8 cellular contexts compared by ENCODE assay signal in the genomic region with DNA sequence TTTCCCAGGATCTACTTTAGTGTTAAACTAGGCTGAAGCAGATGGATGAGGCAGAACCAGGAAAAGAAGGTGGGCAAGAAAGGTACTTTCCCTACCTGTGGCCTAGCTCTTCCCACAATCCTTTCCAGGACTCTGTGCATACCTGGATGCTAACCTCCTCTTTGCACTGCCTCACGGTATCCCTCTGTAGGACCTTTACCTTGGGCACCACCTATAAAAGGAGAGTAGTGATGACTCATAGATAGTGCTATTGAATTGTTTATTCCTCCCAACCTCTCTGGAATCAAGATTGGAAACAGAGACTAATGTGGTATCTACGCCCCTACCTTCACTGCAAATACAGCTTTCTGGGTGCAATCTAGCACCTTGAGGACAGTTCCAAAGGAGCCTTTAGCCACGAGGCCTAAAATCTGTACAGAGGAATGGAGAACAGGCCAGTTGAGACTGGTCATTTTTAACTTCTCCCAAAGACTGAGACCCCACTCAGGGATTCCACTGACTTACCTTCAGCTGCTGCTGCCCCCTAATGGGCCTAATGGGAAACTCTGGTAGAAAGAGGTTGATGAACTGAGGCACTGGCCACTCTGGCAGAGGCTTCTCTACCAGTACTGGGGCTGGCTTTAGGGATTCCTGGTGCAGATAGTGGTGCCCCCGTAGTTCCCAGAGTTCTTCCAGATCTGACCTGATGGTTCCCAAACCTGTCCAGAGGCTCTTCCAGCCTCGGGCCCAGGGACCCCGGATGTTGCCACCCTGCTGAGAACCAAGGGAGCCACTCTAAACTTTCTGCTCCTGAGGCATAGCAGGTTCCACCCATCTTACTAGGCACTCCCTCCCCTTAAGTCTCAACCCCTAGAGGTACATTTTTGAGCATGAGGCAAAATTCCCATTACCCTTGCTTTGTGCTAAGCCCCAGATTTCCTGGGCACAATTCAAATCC. TPM values are rescaled to one million over a fixed set of nuclear protein-coding genes. Genes with fewer than 3 reads are reported as not detected.
A peak's percentile ranks its signal among the peaks of the same experiment; 100 is the strongest.
DNase-seq lines count a peak whose midpoint lies in the region; ATAC-seq and TF ChIP-seq lines count a peak whose summit lies in the region.

No MANE protein-coding gene starts in this region.

- TF ChIP-seq POLR2A in upper lobe of left lung (IDR thresholded peaks at IDR 0.05) = no peak

- no peak for TF ChIP-seq EP300 in upper lobe of left lung (IDR thresholded peaks at IDR 0.05)

- POLR2A ChIA-PET in HEK293 (lab: Yijun Ruan, JAX) = interaction anchor here (2.0 to 2.1 kb wide), 2 partner anchors 11 to 14 kb away, joined by 6 to 7 read pairs; no protein-coding TSS in a partner anchor
- POLR2A ChIA-PET in activated B cell treated with CpG ODN at 0.5 μM for 24 hours (lab: Charles Lee) = interaction anchor here (0.7 to 1.4 kb wide), 3 partner anchors 14 to 67 kb away, joined by 3 to 6 read pairs (median 5); no protein-coding TSS in a partner anchor

- intact Hi-C loops in activated B cell treated with CpG ODN at 0.5 μM for 24 hours (cut with micrococcal nuclease) = loop anchor here (1.0 to 5.0 kb wide), 4 partner anchors 41 to 119 kb away; a partner anchor contains a TSS
- intact Hi-C loops in dorsolateral prefrontal cortex (cut with DNase I) = loop anchor here in 1 of 2 donors (1.0 to 2.0 kb wide), 2 partner anchors 64 to 118 kb away; no protein-coding TSS in a partner anchor

- no peaks in the 10 kb centered on the region for H3K4me1 ChIP-seq in CD4-positive, CD25-positive, alpha-beta regulatory T cell (ENCODE audit: control insufficient read depth, insufficient read depth, low read length, poor library complexity, severe bottlenecking)
- H3K4me1 ChIP-seq in HEK293 (ENCODE audit: control insufficient read depth, insufficient read depth, low read length) (no peaks in the 10 kb centered on the region), upper lobe of left lung (no peaks in the 10 kb centered on the region)

- CTCF ChIA-PET in HEK293 (lab: Yijun Ruan, JAX) (interaction anchor here (0.6 to 7.3 kb wide), 32 partner anchors 8 to 197 kb away, joined by 3 to 46 read pairs (median 4); a partner anchor contains a TSS), activated B cell treated with CpG ODN at 0.5 μM for 24 hours (lab: Charles Lee) (interaction anchor here (0.7 to 4.7 kb wide), 19 partner anchors 8 to 197 kb away, joined by 3 to 66 read pairs (median 4); a partner anchor contains a TSS)

- H3K27me3 Mint-ChIP-seq in CD4-positive, CD25-positive, alpha-beta regulatory T cell = no peaks in the 10 kb centered on the region
- H3K27me3 Mint-ChIP-seq in activated B cell treated with CpG ODN at 0.5 μM for 24 hours (no peaks in the 10 kb centered on the region), memory B cell (no peaks in the 10 kb centered on the region)

- H3K9me3 ChIP-seq in CD4-positive, CD25-positive, alpha-beta regulatory T cell (ENCODE audit: control insufficient read depth in 2 of 2, low read length in 2 of 2) = no peaks in the 10 kb centered on the region
- no peaks in the 10 kb centered on the region for H3K9me3 ChIP-seq in HEK293 (ENCODE audit: control insufficient read depth, insufficient read depth, low read depth, low read length)
- no peaks in the 10 kb centered on the region for H3K9me3 ChIP-seq in upper lobe of left lung

- peak; percentile 18 to 43 (median 43) for DNase-seq in CD4-positive, CD25-positive, alpha-beta regulatory T cell
- DNase-seq in activated B cell treated with CpG ODN at 0.5 μM for 24 hours (peak; percentile 26), dorsolateral prefrontal cortex (peak in 4 of 10 donors; percentile 20 to 51 (median 32)), memory B cell (ENCODE audit: low spot score in 2 of 2) (peak; percentile 18 to 40), upper lobe of left lung (no peak)

- no peak overlapping the region for H3K27ac ChIP-seq in CD4-positive, CD25-positive, alpha-beta regulatory T cell (ENCODE audit: insufficient read depth, low read length, poor library complexity, severe bottlenecking)
- H3K27ac ChIP-seq in HEK293 (ENCODE audit: extremely low read depth, low read depth, low read length) (peak overlapping the region; percentile 13; the same call in 1 of the 2 replicates), dorsolateral prefrontal cortex (peak overlapping the region in 53 of 59 donors; percentile 29 to 98 (median 80)), upper lobe of left lung (no peak overlapping the region)

- peak; percentile 28; the same call in 1 of the 2 replicates for TF ChIP-seq CTCF in HEK293 (tag by site-specific recombination; IDR thresholded peaks at IDR 0.05)
- no peak for TF ChIP-seq CTCF in activated B cell treated with CpG ODN at 0.5 μM for 24 hours (IDR thresholded peaks at IDR 0.05)
- peak; percentile 31 to 83 (median 68) for TF ChIP-seq CTCF in dorsolateral prefrontal cortex (IDR thresholded peaks at IDR 0.05 in 54 of 56, conservative IDR thresholded peaks at IDR 0.05 in 2 of 56; ENCODE audit: low read depth in 1 of 56, partially characterized antibody in 56 of 56)
- peak; percentile 26 to 48 (median 44) for TF ChIP-seq CTCF in upper lobe of left lung (IDR thresholded peaks at IDR 0.05)

- WGBS in upper lobe of left lung, 2 donors = 82 to 83% methylated on average over 3 to 6 of the region's 6 CpGs

- H3K4me3 Mint-ChIP-seq in CD4-positive, CD25-positive, alpha-beta regulatory T cell = no peak overlapping the region
- H3K4me3 Mint-ChIP-seq in activated B cell treated with CpG ODN at 0.5 μM for 24 hours (no peak overlapping the region), memory B cell (no peak overlapping the region)

- peaks cover 35% of the 10 kb centered on the region for H3K36me3 Mint-ChIP-seq in CD4-positive, CD25-positive, alpha-beta regulatory T cell
- H3K36me3 Mint-ChIP-seq in activated B cell treated with CpG ODN at 0.5 μM for 24 hours (ENCODE audit: low read depth) = peaks cover 60% of the 10 kb centered on the region
- H3K36me3 Mint-ChIP-seq in memory B cell = peaks cover 19% of the 10 kb centered on the region

- peaks cover 0 to 2% (median 0%) of the 10 kb centered on the region in 7 donors for H3K9me3 Mint-ChIP-seq in CD4-positive, CD25-positive, alpha-beta regulatory T cell
- H3K9me3 Mint-ChIP-seq in activated B cell treated with CpG ODN at 0.5 μM for 24 hours = no peaks in the 10 kb centered on the region
- H3K9me3 Mint-ChIP-seq in memory B cell = no peaks in the 10 kb centered on the region

- no peak overlapping the region for H3K4me3 ChIP-seq in CD4-positive, CD25-positive, alpha-beta regulatory T cell (ENCODE audit: low read depth, low read length)
- H3K4me3 ChIP-seq in HEK293 (ENCODE audit: low read depth, low read length) (no peak overlapping the region), dorsolateral prefrontal cortex (peak overlapping the region in 56 of 59 donors; percentile 3 to 60 (median 43)), upper lobe of left lung (no peak overlapping the region)

- H3K27ac Mint-ChIP-seq in CD4-positive, CD25-positive, alpha-beta regulatory T cell = peak overlapping the region in 2 of 3 donors; percentile 26 to 38
- H3K27ac Mint-ChIP-seq in activated B cell treated with CpG ODN at 0.5 μM for 24 hours = peak overlapping the region; percentile 38
- no peak overlapping the region for H3K27ac Mint-ChIP-seq in memory B cell

- H3K27me3 ChIP-seq in CD4-positive, CD25-positive, alpha-beta regulatory T cell (ENCODE audit: control insufficient read depth, insufficient read depth, low read length) = no peaks in the 10 kb centered on the region
- H3K27me3 ChIP-seq in dorsolateral prefrontal cortex = no peaks in the 10 kb centered on the region
- H3K27me3 ChIP-seq in upper lobe of left lung = no peaks in the 10 kb centered on the region

- peaks cover 44% of the 10 kb centered on the region for H3K36me3 ChIP-seq in CD4-positive, CD25-positive, alpha-beta regulatory T cell (ENCODE audit: control insufficient read depth, insufficient read depth, low read length)
- H3K36me3 ChIP-seq in HEK293 (ENCODE audit: control insufficient read depth in 2 of 2, insufficient read depth in 1 of 2, low read length in 2 of 2) (peaks cover 68 to 89% of the 10 kb centered on the region in 2 experiments), upper lobe of left lung (peaks cover 38 to 66% (median 47%) of the 10 kb centered on the region in 4 donors)

- peak; percentile 40 to 65 for ATAC-seq in CD4-positive, CD25-positive, alpha-beta regulatory T cell (ENCODE audit: low read depth in 2 of 2)
- peak; percentile 54 for ATAC-seq in activated B cell treated with CpG ODN at 0.5 μM for 24 hours (ENCODE audit: low read depth)
- ATAC-seq in memory B cell (ENCODE audit: low read depth) = peak; percentile 53
- peak in 1 of 2 donors; percentile 58 for ATAC-seq in upper lobe of left lung (ENCODE audit: low FRiP score in 2 of 2)
- no peak for ATAC-seq in GM18520 (IDR thresholded peaks at IDR 0.05; ENCODE audit: unreplicated experiment)
- ATAC-seq in HG03139 (IDR thresholded peaks at IDR 0.05; ENCODE audit: unreplicated experiment) = no peak

- H3K4me1 Mint-ChIP-seq in CD4-positive, CD25-positive, alpha-beta regulatory T cell = peaks cover 0 to 16% (median 7%) of the 10 kb centered on the region in 4 donors
- peaks cover 38% of the 10 kb centered on the region for H3K4me1 Mint-ChIP-seq in activated B cell treated with CpG ODN at 0.5 μM for 24 hours
- peaks cover 18% of the 10 kb centered on the region for H3K4me1 Mint-ChIP-seq in memory B cell

RNA-seq across cellular contexts. Expression of a gene that starts 0.8 kb away (rescaled TPM):
- 15.2 TPM for total RNA-seq in CD4-positive, CD25-positive, alpha-beta regulatory T cell
- under 1 TPM in 3 of 4 donors, not detected in 1; 0.08 to 0.78 (median 0.10) TPM for polyA plus RNA-seq in CD4-positive, CD25-positive, alpha-beta regulatory T cell
- total RNA-seq in activated B cell treated with CpG ODN at 0.5 μM for 24 hours = 21.0 and 26.8 TPM in 2 replicates
- 100 to 1,000 TPM in 32 of 120 experiments, 10 to 100 TPM in 88; 41.6 to 215 (median 83.8) TPM for total RNA-seq in dorsolateral prefrontal cortex
- total RNA-seq in upper lobe of left lung = 10 to 100 TPM in 3 of 6 donors, 1 to 10 TPM in 3; 7.9 to 49.2 (median 11.7) TPM

RNA-seq across cellular contexts. Expression of a gene that starts 14.4 kb away (rescaled TPM):
- total RNA-seq in CD4-positive, CD25-positive, alpha-beta regulatory T cell = 37.7 TPM
- 1 to 10 TPM in 3 of 4 donors, under 1 TPM in 1; 0.84 to 2.2 (median 1.8) TPM for polyA plus RNA-seq in CD4-positive, CD25-positive, alpha-beta regulatory T cell
- total RNA-seq in activated B cell treated with CpG ODN at 0.5 μM for 24 hours (14.6 and 15.8 TPM in 2 replicates), dorsolateral prefrontal cortex (10 to 100 TPM; 10.6 to 76.2 (median 27.7) TPM), upper lobe of left lung (10 to 100 TPM in 1 of 6 donors, 1 to 10 TPM in 5; 4.4 to 34.6 (median 7.4) TPM)

RNA-seq across cellular contexts. Expression of a gene that starts 31.8 kb away (rescaled TPM):
- 149 TPM for total RNA-seq in CD4-positive, CD25-positive, alpha-beta regulatory T cell
- polyA plus RNA-seq in CD4-positive, CD25-positive, alpha-beta regulatory T cell = 10 to 100 TPM; 30.7 to 42.3 (median 33.1) TPM
- total RNA-seq in activated B cell treated with CpG ODN at 0.5 μM for 24 hours = 162 and 182 TPM in 2 replicates
- total RNA-seq in dorsolateral prefrontal cortex = 100 to 1,000 TPM; 115 to 212 (median 151) TPM
- 100 to 1,000 TPM in 5 of 6 donors, 10 to 100 TPM in 1; 98.1 to 250 (median 131) TPM for total RNA-seq in upper lobe of left lung

RNA-seq across cellular contexts. Expression of a gene that starts 36.5 kb away (rescaled TPM):
- total RNA-seq in CD4-positive, CD25-positive, alpha-beta regulatory T cell = 33.0 TPM
- polyA plus RNA-seq in CD4-positive, CD25-positive, alpha-beta regulatory T cell = 100 to 1,000 TPM in 1 of 4 donors, 10 to 100 TPM in 3; 68.2 to 109 (median 92.4) TPM
- 73.4 and 75.0 TPM in 2 replicates for total RNA-seq in activated B cell treated with CpG ODN at 0.5 μM for 24 hours
- total RNA-seq in dorsolateral prefrontal cortex = 1,000 to 10,000 TPM in 1 of 120 experiments, 100 to 1,000 TPM in 119; 424 to 1,208 (median 663) TPM
- 10 to 100 TPM in 5 of 6 donors, 1 to 10 TPM in 1; 6.3 to 19.2 (median 14.2) TPM for total RNA-seq in upper lobe of left lung

RNA-seq across cellular contexts. Expression of a gene that starts 41.9 kb away (rescaled TPM):
- total RNA-seq in CD4-positive, CD25-positive, alpha-beta regulatory T cell = 59.7 TPM
- polyA plus RNA-seq in CD4-positive, CD25-positive, alpha-beta regulatory T cell = 10 to 100 TPM; 53.3 to 82.6 (median 67.1) TPM
- total RNA-seq in activated B cell treated with CpG ODN at 0.5 μM for 24 hours (86.4 and 92.2 TPM in 2 replicates), dorsolateral prefrontal cortex (10 to 100 TPM; 35.5 to 70.3 (median 50.3) TPM), upper lobe of left lung (10 to 100 TPM; 36.7 to 69.6 (median 58.1) TPM)

Comparison
In these comparisons a context has a peak if more than half of its experiments do, and no peak if none do; other contexts are left out.
1. ATAC-seq: peak in CD4-positive, CD25-positive, alpha-beta regulatory T cell (2 of 2), activated B cell treated with CpG ODN at 0.5 μM for 24 hours (single experiment) and memory B cell (single experiment); none in GM18520 (single experiment) and HG03139 (single experiment).
2. DNase-seq: peak in CD4-positive, CD25-positive, alpha-beta regulatory T cell (3 of 3), activated B cell treated with CpG ODN at 0.5 μM for 24 hours (single experiment) and memory B cell (2 of 2); none in upper lobe of left lung (0 of 2).
3. H3K27ac ChIP-seq: peak in HEK293 (single experiment) and dorsolateral prefrontal cortex (53 of 59); none in CD4-positive, CD25-positive, alpha-beta regulatory T cell (single experiment) and upper lobe of left lung (0 of 4).
4. H3K4me3 ChIP-seq: peak in dorsolateral prefrontal cortex (56 of 59); none in CD4-positive, CD25-positive, alpha-beta regulatory T cell (single experiment), HEK293 (single experiment) and upper lobe of left lung (0 of 4).